In the genomic region with DNA sequence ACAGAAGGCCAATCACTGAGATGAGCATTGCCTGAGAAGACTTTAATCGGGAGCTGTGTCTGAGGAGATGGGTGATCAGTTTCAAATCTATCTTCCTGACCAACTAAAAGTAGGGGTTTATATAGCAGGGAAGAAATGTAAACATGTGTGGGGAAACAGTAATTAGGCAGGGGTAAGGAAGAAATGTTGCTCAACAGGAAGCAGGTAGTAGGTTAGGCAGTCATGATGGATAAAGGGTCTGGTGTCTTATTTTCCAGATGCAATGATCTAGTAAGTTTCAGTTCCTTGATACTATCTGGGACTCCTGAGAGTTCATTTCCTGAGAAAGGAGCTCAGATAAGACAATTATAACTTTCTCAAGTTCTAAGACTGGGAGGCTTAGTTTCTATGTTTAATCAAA, we compare ENCODE assay signal across 19 cellular contexts.
"Had no signal": no experiment of that assay in that cellular context is flagged by ENCODE, and none has a peak within 500 bp of the region (broad histone marks: within the 10 kb centered on the region; RNA-seq: fewer than 3 reads in every experiment).

No MANE protein-coding gene starts in this region.

- H3K4me1 ChIP-seq: adrenal gland, lower lobe of right lung, sigmoid colon, stomach, testis, upper lobe of left lung had no signal

- H3K27ac Mint-ChIP-seq: activated CD4-positive, alpha-beta memory T cell treated with anti-CD3 and anti-CD28 coated beads for 36 hours; activated naive CD4-positive, alpha-beta T cell treated with anti-CD3 and anti-CD28 coated beads, Interleukin-2, amount 50 U/mL, for 24 hours; activated T-cell treated with anti-CD3 and anti-CD28 coated beads, Interleukin-2, amount 50 U/mL, for 24 hours; effector memory CD8-positive, alpha-beta T cell; mesothelial cell of epicardium had no signal

- H3K36me3 ChIP-seq: adrenal gland, lower lobe of right lung, sigmoid colon, spleen, stomach, upper lobe of left lung, WERI-Rb-1 had no signal

- ATAC-seq: effector memory CD8-positive, alpha-beta T cell; left colon; lower lobe of right lung had no signal

- H3K4me1 Mint-ChIP-seq: activated naive CD4-positive, alpha-beta T cell treated with anti-CD3 and anti-CD28 coated beads, Interleukin-2, amount 50 U/mL, for 24 hours; neural crest cell had no signal

- H3K4me3 Mint-ChIP-seq: activated CD4-positive, alpha-beta memory T cell treated with anti-CD3 and anti-CD28 coated beads for 36 hours; activated naive CD4-positive, alpha-beta T cell treated with anti-CD3 and anti-CD28 coated beads, Interleukin-2, amount 50 U/mL, for 24 hours; activated T-cell treated with anti-CD3 and anti-CD28 coated beads, Interleukin-2, amount 50 U/mL, for 24 hours; effector memory CD8-positive, alpha-beta T cell; mesothelial cell of epicardium; neural crest cell had no signal

- H3K9me3 ChIP-seq: adrenal gland, lower lobe of right lung, sigmoid colon, spleen, testis, upper lobe of left lung had no signal

- DNase-seq: activated CD4-positive, alpha-beta memory T cell treated with anti-CD3 and anti-CD28 coated beads for 36 hours; activated effector memory CD4-positive, alpha-beta T cell treated with Interleukin-2 at 50 U/mL for 16 hours; activated T-cell treated with anti-CD3 and anti-CD28 coated beads, Interleukin-2, amount 50 U/mL, for 24 hours; adrenal gland; dermis blood vessel endothelial cell; effector memory CD8-positive, alpha-beta T cell; foreskin melanocyte; head of caudate nucleus; left colon; lower lobe of right lung; sigmoid colon; spleen; stomach; testis; upper lobe of left lung; WERI-Rb-1 had no signal

- H3K36me3 Mint-ChIP-seq: activated CD4-positive, alpha-beta memory T cell treated with anti-CD3 and anti-CD28 coated beads for 36 hours; activated naive CD4-positive, alpha-beta T cell treated with anti-CD3 and anti-CD28 coated beads, Interleukin-2, amount 50 U/mL, for 24 hours; mesothelial cell of epicardium had no signal

- H3K9me3 Mint-ChIP-seq: activated CD4-positive, alpha-beta memory T cell treated with anti-CD3 and anti-CD28 coated beads for 36 hours; activated naive CD4-positive, alpha-beta T cell treated with anti-CD3 and anti-CD28 coated beads, Interleukin-2, amount 50 U/mL, for 24 hours; activated T-cell treated with anti-CD3 and anti-CD28 coated beads, Interleukin-2, amount 50 U/mL, for 24 hours; effector memory CD8-positive, alpha-beta T cell; mesothelial cell of epicardium; neural crest cell had no signal

- H3K27me3 ChIP-seq: sigmoid colon, stomach, testis, upper lobe of left lung had no signal

- H3K4me3 ChIP-seq: adrenal gland, lower lobe of right lung, sigmoid colon, spleen, stomach, testis, upper lobe of left lung had no signal
